8 cellular contexts compared by ENCODE assay signal in genomic region chr11:132125855-132126841, GRCh38.
DNase-seq lines count a peak whose midpoint lies in the region; ATAC-seq and TF ChIP-seq lines count a peak whose summit lies in the region.

No MANE protein-coding gene starts in this region.

- no peaks in the 10 kb centered on the region for H3K9me3 ChIP-seq in SJSA1 (replicated peaks)

- DNase-seq in BJ (ENCODE audit: low read depth): no peak
- peak in 1 of 2 experiments; percentile 49 for DNase-seq in SJSA1 (ENCODE audit: low read depth in 1 of 2, low spot score in 2 of 2)
- no peak for DNase-seq in left ventricle myocardium superior
- DNase-seq in stimulated activated naive CD8-positive, alpha-beta T cell treated with anti-CD3 and anti-CD28 coated beads, Interleukin-15, Interleukin-2, amounts not matched to agents 100 U/mL and 50 U/mL, for 24 hours: peak; percentile 4

- POLR2A ChIA-PET in BJ (lab: Charles Lee): interaction anchor here (0.6 to 1.2 kb wide), 3 partner anchors 226 to 258 kb away, joined by 4 to 5 read pairs (median 5); no protein-coding TSS in a partner anchor

- no peaks in the 10 kb centered on the region for H3K36me3 ChIP-seq in BJ (ENCODE audit: control insufficient read depth, insufficient read depth, low read length)
- H3K36me3 ChIP-seq in SJSA1: no peaks in the 10 kb centered on the region

- peaks cover 10% of the 10 kb centered on the region for H3K4me1 ChIP-seq in SJSA1 (replicated peaks)

- CTCF ChIA-PET in BJ (lab: Yijun Ruan, JAX): interaction anchor here (0.7 to 3.0 kb wide), 49 partner anchors 8 to 938 kb away, joined by 3 to 103 read pairs (median 4); no protein-coding TSS in a partner anchor

- H3K27me3 ChIP-seq in BJ (ENCODE audit: control insufficient read depth, insufficient read depth, low read length) (no peaks in the 10 kb centered on the region), SJSA1 (replicated peaks) (no peaks in the 10 kb centered on the region)

- H3K4me3 ChIP-seq in BJ (ENCODE audit: low read depth, low read length): peak overlapping the region; percentile 19
- H3K4me3 ChIP-seq in SJSA1: peak overlapping the region; percentile 17

- intact Hi-C loops in left ventricle myocardium superior (cut with micrococcal nuclease): no loop called here

- ATAC-seq in HG02678 (IDR thresholded peaks at IDR 0.05; ENCODE audit: unreplicated experiment): peak; percentile 56
- ATAC-seq in left ventricle myocardium superior: peak; percentile 70
- no peak for ATAC-seq in stimulated activated naive CD8-positive, alpha-beta T cell treated with anti-CD3 and anti-CD28 coated beads, Interleukin-15, Interleukin-2, amounts not matched to agents 100 U/mL and 50 U/mL, for 24 hours
- ATAC-seq in GM18867 (IDR thresholded peaks at IDR 0.05; ENCODE audit: unreplicated experiment): no peak
- ATAC-seq in HG03108 (IDR thresholded peaks at IDR 0.05; ENCODE audit: unreplicated experiment): no peak
- ATAC-seq in HG03025 (IDR thresholded peaks at IDR 0.05; ENCODE audit: low FRiP score, unreplicated experiment): no peak

- H3K27ac ChIP-seq in SJSA1: no peak overlapping the region

- no peak for TF ChIP-seq CTCF in BJ (IDR thresholded peaks at IDR 0.05; ENCODE audit: insufficient read depth, low read depth, low read length)

Comparison
In these comparisons a context has a peak if more than half of its experiments do, and no peak if none do; other contexts are left out.
1. ATAC-seq: peak in HG02678 (single experiment) and left ventricle myocardium superior (single experiment); none in stimulated activated naive CD8-positive, alpha-beta T cell treated with anti-CD3 and anti-CD28 coated beads, Interleukin-15, Interleukin-2, amounts not matched to agents 100 U/mL and 50 U/mL, for 24 hours (single experiment), GM18867 (single experiment), HG03108 (single experiment) and HG03025 (single experiment).